ENCODE assay signal across 9 cellular contexts in the genomic region with DNA sequence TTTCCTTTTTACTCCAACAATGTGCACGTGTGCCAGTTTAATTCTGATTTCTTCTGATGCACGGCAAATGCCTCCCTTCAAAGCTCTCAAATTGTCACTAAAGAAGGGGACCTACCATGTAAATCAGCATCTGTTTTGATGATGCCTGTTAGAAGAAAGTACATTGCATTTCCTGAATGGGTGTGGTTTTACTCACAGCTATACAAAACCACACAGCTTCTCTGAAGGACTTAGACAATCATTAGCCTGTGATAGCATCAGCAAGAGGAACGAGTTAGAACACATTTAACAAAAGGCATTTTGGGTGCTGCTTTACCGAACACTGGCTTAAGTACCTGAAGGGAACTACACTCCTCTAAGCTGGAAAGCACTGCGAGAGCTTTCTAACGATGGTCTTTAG.
A peak's percentile ranks its signal among the peaks of the same experiment; 100 is the strongest.
DNase-seq lines count a peak whose midpoint lies in the region; ATAC-seq and TF ChIP-seq lines count a peak whose summit lies in the region.
"Had no signal": no experiment of that assay in that cellular context is flagged by ENCODE, and none has a peak within 500 bp of the region (broad histone marks: within the 10 kb centered on the region; RNA-seq: fewer than 3 reads in every experiment).

No MANE protein-coding gene starts in this region.

- ATAC-seq in GM19467 (IDR thresholded peaks at IDR 0.05; ENCODE audit: unreplicated experiment) (peak; percentile 89), HG03432 (IDR thresholded peaks at IDR 0.05; ENCODE audit: unreplicated experiment) (peak; percentile 90)

- DNase-seq in GM06990 (ENCODE audit: extremely low read depth, insufficient read length), result peak; percentile 38
- DNase-seq in effector CD4-positive, alpha-beta T cell, result peak; percentile 10
- DNase-seq in adrenal gland, result no peak
- no peak for DNase-seq in retina
- no peak for DNase-seq in SK-N-DZ (ENCODE audit: low spot score)
- DNase-seq in NCI-H446 treated with DMSO at 0.1 percent for 48 hours (lab: John Stamatoyannopoulos, UW), result no peak
- DNase-seq: nephron progenitor cell had no signal

- H3K27me3 ChIP-seq in GM06990 (replicated peaks; ENCODE audit: control insufficient read depth, insufficient read depth, low read length) (no peaks in the 10 kb centered on the region), adrenal gland (no peaks in the 10 kb centered on the region)

- no peak overlapping the region for H3K27ac ChIP-seq in adrenal gland

- H3K36me3 ChIP-seq in GM06990 (ENCODE audit: control insufficient read depth, insufficient read depth, low read length) (no peaks in the 10 kb centered on the region; the same call in 1 of the 2 replicates), adrenal gland (replicated peaks in 1 of 2) (no peaks in the 10 kb centered on the region)

- no peaks in the 10 kb centered on the region for H3K4me1 ChIP-seq in adrenal gland (replicated peaks in 1 of 2)

- no peak for TF ChIP-seq POLR2A in adrenal gland (IDR thresholded peaks at IDR 0.05)

- H3K4me3 ChIP-seq in GM06990 (replicated peaks; ENCODE audit: low read depth, low read length) (no peak overlapping the region), adrenal gland (no peak overlapping the region)

- H3K9me3 ChIP-seq in adrenal gland (replicated peaks in 1 of 3), result no peaks in the 10 kb centered on the region

- TF ChIP-seq CTCF in GM06990 (IDR thresholded peaks at IDR 0.05; ENCODE audit: insufficient read depth, low read length, poor library complexity, severe bottlenecking), result no peak
- TF ChIP-seq CTCF in adrenal gland (IDR thresholded peaks at IDR 0.05), result no peak

- intact Hi-C loops in adrenal gland (cut with DNase I), result no loop called here

- WGBS in adrenal gland, 4 donors, result 85 to 94% (median 88%) methylated on average over 6 of the region's 6 CpGs

Comparison
In these comparisons a context has a peak if more than half of its experiments do, and no peak if none do; other contexts are left out.
1. DNase-seq: peak in GM06990 (single experiment) and effector CD4-positive, alpha-beta T cell (single experiment); none in adrenal gland (0 of 7), retina (single experiment), SK-N-DZ (single experiment) and NCI-H446 treated with DMSO at 0.1 percent for 48 hours (single experiment).